ENCODE assay signal across 8 cellular contexts in the genomic region with DNA sequence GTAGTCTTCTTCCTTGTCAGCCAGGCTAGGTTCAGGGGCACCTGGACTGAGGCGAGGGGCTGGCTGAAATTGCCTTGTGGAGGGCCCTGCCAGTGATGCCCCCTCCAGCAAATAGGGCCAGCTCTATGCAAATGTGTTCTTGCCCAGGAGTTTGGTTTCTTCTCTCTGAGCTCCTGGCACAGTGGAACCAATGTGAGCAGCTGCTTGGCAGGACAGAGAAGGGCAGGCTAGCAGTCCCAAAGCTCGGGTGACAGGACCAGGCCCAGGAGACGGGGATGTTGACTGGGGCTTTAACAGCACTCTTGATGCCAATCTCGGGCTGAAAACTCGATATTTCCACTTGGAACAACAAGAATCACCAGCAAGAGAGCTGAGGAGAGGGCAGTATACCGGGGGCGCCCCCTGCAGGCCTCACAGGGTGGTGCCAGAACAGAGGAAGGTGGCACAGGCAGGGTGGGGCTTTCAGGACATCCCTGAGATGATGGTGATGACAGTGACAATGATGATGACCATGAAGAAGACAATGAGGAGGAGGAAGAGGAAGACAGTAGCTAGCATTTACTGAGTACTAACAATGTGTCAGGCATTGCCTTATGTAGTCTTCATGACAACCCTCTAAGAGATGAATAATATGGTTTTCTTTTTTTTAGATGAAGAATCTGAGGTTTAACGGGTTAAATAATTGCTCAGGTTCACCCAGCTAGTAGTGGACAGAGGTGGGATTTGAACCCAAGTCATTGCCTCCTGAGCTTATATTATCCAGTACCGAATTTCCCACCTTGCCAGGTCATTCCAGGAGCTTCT. TPM values are rescaled to one million over a fixed set of nuclear protein-coding genes. Genes with fewer than 3 reads are reported as not detected.
A peak's percentile ranks its signal among the peaks of the same experiment; 100 is the strongest.
DNase-seq lines count a peak whose midpoint lies in the region; ATAC-seq and TF ChIP-seq lines count a peak whose summit lies in the region.

No MANE protein-coding gene starts in this region.

- H3F3A ChIP-seq in PC-9 (ENCODE audit: insufficient read depth, low read depth) (no peaks in the 10 kb centered on the region), smooth muscle cell (ENCODE audit: low read depth) (no peaks in the 10 kb centered on the region)

- no peaks in the 10 kb centered on the region for H3K9me2 ChIP-seq in PC-9 (ENCODE audit: insufficient read depth)

- no peak overlapping the region for H3K9ac ChIP-seq in smooth muscle cell (ENCODE audit: low read depth)

- H3K36me3 ChIP-seq in PC-9 (ENCODE audit: low read depth) (no peaks in the 10 kb centered on the region), left ventricle myocardium inferior (no peaks in the 10 kb centered on the region), smooth muscle cell (ENCODE audit: low read depth) (no peaks in the 10 kb centered on the region)

- no peak overlapping the region for H3K4me3 ChIP-seq in PC-9
- no peak overlapping the region for H3K4me3 ChIP-seq in left ventricle myocardium inferior
- H3K4me3 ChIP-seq in smooth muscle cell: no peak overlapping the region

- H3K27ac ChIP-seq in PC-9 (no peak overlapping the region), left ventricle myocardium inferior (replicated peaks) (no peak overlapping the region), smooth muscle cell (ENCODE audit: low read depth) (no peak overlapping the region)

- H3K4me2 ChIP-seq in PC-9 (no peak overlapping the region), smooth muscle cell (no peak overlapping the region)

- TF ChIP-seq CTCF in PC-9 (conservative IDR thresholded peaks at IDR 0.05) (peak; percentile 92), left ventricle myocardium inferior (IDR thresholded peaks at IDR 0.05; ENCODE audit: borderline replicate concordance) (peak; percentile 69), smooth muscle cell (IDR thresholded peaks at IDR 0.05; ENCODE audit: borderline replicate concordance, insufficient read depth, poor library complexity, severe bottlenecking) (peak; percentile 73)

- peak; percentile 72 for ATAC-seq in HG02973 (IDR thresholded peaks at IDR 0.05; ENCODE audit: unreplicated experiment)
- ATAC-seq in GM19328 (IDR thresholded peaks at IDR 0.05; ENCODE audit: unreplicated experiment): no peak

- H3K79me2 ChIP-seq in PC-9 (ENCODE audit: low read depth) (no peaks in the 10 kb centered on the region), smooth muscle cell (ENCODE audit: low read depth) (no peaks in the 10 kb centered on the region)

- CTCF ChIA-PET in PC-9 (lab: Charles Lee): interaction anchor here (0.6 to 2.2 kb wide), 6 partner anchors 16 to 79 kb away, joined by 3 to 7 read pairs (median 4); partner anchors contain the start of gene IGSF8

- no TSS peak for BruUV-seq in PC-9 (replicated peaks; lab: Mats Ljungman, UMichigan)

- H3K27me3 ChIP-seq in PC-9 (ENCODE audit: insufficient read depth, low read depth) (peaks cover 38% of the 10 kb centered on the region), left ventricle myocardium inferior (ENCODE audit: low read depth) (peaks cover 79% of the 10 kb centered on the region), smooth muscle cell (ENCODE audit: low read depth) (peaks cover 73% of the 10 kb centered on the region)

- DNase-seq in NCI-H2081 (lab: John Stamatoyannopoulos, UW) (peak; percentile 33 to 41), NCI-H2081 treated with DMSO at 0.1 percent for 48 hours (lab: John Stamatoyannopoulos, UW) (no peak), PC-9 (peak in 1 of 2 experiments; percentile 59), activated gamma-delta T cell treated with Interleukin-2 at 50 U/mL for 16 hours (peak; percentile 45), left ventricle myocardium inferior (no peak), smooth muscle cell (lab: John Stamatoyannopoulos, UW; ENCODE audit: unreplicated experiment) (no peak)

- no peaks in the 10 kb centered on the region for H3K9me3 ChIP-seq in PC-9 (ENCODE audit: insufficient read depth, low read depth)
- H3K9me3 ChIP-seq in left ventricle myocardium inferior (replicated peaks): no peaks in the 10 kb centered on the region
- H3K9me3 ChIP-seq in smooth muscle cell (replicated peaks; ENCODE audit: low read depth): no peaks in the 10 kb centered on the region

- 27% methylated on average over 9 of the region's 9 CpGs for WGBS in smooth muscle cell (ENCODE audit: low lambda C conversion rate)

- POLR2A ChIA-PET in PC-9 (lab: Charles Lee; ENCODE audit: unreplicated experiment): interaction anchor here (0.6 to 0.7 kb wide), 3 partner anchors 21 to 163 kb away, joined by 3 to 9 read pairs (median 6); no protein-coding TSS in a partner anchor

- H2AFZ ChIP-seq in PC-9: no peak overlapping the region
- no peak overlapping the region for H2AFZ ChIP-seq in smooth muscle cell (ENCODE audit: low read depth)

- H3K4me1 ChIP-seq in PC-9 (replicated peaks; ENCODE audit: insufficient read depth): no peaks in the 10 kb centered on the region
- peaks cover under 1% of the 10 kb centered on the region for H3K4me1 ChIP-seq in left ventricle myocardium inferior
- H3K4me1 ChIP-seq in smooth muscle cell (ENCODE audit: low read depth): no peaks in the 10 kb centered on the region

- intact Hi-C loops in PC-9 (cut with micrococcal nuclease; ENCODE audit: unreplicated experiment) (loop anchor here (1.0 to 2.0 kb wide), 3 partner anchors 32 to 142 kb away; no protein-coding TSS in a partner anchor), left ventricle myocardium inferior (cut with micrococcal nuclease) (no loop called here)

- H4K20me1 ChIP-seq in PC-9 (ENCODE audit: insufficient read depth) (no peaks in the 10 kb centered on the region), smooth muscle cell (ENCODE audit: low read depth) (no peaks in the 10 kb centered on the region)

RNA-seq across cellular contexts. Expression of gene KCNJ9, which starts 2.7 kb away (rescaled TPM):
- total RNA-seq in PC-9 (2021) (not detected in 2 replicates), left ventricle myocardium inferior (0.05 TPM), smooth muscle cell (not detected in 2 replicates)
- not detected in 2 replicates for polyA plus RNA-seq in smooth muscle cell

RNA-seq across cellular contexts. Expression of gene KCNJ10, which starts 8.6 kb away (rescaled TPM):
- total RNA-seq in PC-9 (2021) (not detected in 2 replicates), left ventricle myocardium inferior (not detected), smooth muscle cell (not detected in 2 replicates)
- polyA plus RNA-seq in smooth muscle cell: not detected in 2 replicates

RNA-seq across cellular contexts. Expression of gene IGSF8, which starts 19.8 kb away (rescaled TPM):
- total RNA-seq in PC-9 (2021) (27.4 and 38.0 TPM in 2 replicates), left ventricle myocardium inferior (18.2 TPM), smooth muscle cell (17.3 and 20.8 TPM in 2 replicates)
- polyA plus RNA-seq in smooth muscle cell: 30.2 and 35.5 TPM in 2 replicates

RNA-seq across cellular contexts. Expression of gene ATP1A2, which starts 37.0 kb away (rescaled TPM):
- total RNA-seq in PC-9 (2021) (1.1 TPM in 2 replicates), left ventricle myocardium inferior (401 TPM), smooth muscle cell (not detected in 2 replicates)
- 0.07 TPM in 1 of 2 replicates, not detected in the other for polyA plus RNA-seq in smooth muscle cell

RNA-seq across cellular contexts. Expression of gene PIGM, which starts 46.8 kb away (rescaled TPM):
- 3.3 and 4.0 TPM in 2 replicates for total RNA-seq in PC-9 (2021)
- 2.5 TPM for total RNA-seq in left ventricle myocardium inferior
- total RNA-seq in smooth muscle cell: 4.7 and 5.2 TPM in 2 replicates
- polyA plus RNA-seq in smooth muscle cell: 2.9 and 3.0 TPM in 2 replicates

Comparison
In these comparisons a context has a peak if more than half of its experiments do, and no peak if none do; other contexts are left out.
1. DNase-seq: peak in NCI-H2081 (2 of 2) and activated gamma-delta T cell treated with Interleukin-2 at 50 U/mL for 16 hours (single experiment); none in NCI-H2081 treated with DMSO at 0.1 percent for 48 hours (single experiment), left ventricle myocardium inferior (single experiment) and smooth muscle cell (single experiment).
2. Peak in every context shown above with its lines, with median percentiles within 50 percentile points of each other: CTCF ChIP-seq.